Comparison of ENCODE assay signal across 8 cellular contexts in the genomic region with DNA sequence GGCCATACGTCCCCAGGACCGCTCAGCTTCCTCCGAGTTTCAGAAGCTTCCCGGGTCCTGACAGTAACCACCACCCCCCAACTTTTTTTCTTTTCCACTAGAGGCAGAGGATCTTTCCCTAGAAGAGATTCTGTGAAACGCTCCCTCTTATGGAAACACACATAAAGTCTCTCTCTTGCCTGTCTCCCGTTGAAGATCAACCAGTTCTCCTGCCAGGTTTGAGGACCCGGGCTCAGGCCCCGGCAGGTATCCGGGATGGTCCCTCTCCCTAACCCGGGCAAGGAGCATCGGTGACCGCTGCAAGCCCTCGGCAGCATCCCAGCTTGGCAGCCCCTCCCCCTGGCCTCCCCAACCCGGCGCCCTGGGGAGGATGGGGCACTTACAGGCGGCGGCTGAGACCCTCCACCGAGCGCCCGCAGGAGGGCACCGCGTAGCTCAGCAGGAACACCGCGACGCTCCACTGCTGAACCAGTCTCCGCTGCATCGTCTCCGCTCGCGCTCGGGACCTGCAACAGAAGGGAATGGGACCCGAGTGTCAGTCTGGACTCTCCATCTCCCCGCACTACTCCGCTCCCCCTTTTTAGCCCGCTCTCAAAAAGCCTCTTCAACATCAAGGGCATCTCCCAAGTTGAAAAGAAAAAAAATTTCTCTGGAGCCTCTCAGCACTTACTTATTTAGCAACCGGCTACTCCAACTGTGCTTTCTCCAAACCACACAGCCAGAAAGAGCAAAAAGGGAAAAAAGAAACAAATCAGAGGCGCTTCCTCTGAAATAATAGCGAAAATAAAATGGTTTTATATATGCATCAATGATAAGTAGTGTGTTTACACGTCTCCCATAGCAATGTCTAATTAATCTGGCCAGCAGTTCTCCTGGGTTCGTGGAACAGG. TPM values are rescaled to one million over a fixed set of nuclear protein-coding genes. Genes with fewer than 3 reads are reported as not detected.
DNase-seq lines count a peak whose midpoint lies in the region; ATAC-seq, FAIRE-seq and TF ChIP-seq lines count a peak whose summit lies in the region.

No MANE protein-coding gene starts in this region.

- H3K27ac ChIP-seq in brain microvascular endothelial cell, result peak overlapping the region; percentile 9
- peak overlapping the region; percentile 99 for H3K27ac ChIP-seq in keratinocyte (ENCODE audit: control insufficient read depth, insufficient read depth, low read length)

- H3K27me3 ChIP-seq in brain microvascular endothelial cell (replicated peaks) (no peaks in the 10 kb centered on the region), keratinocyte (ENCODE audit: control insufficient read depth, extremely low read depth, insufficient read depth, low read length) (no peaks in the 10 kb centered on the region)

- H3K9ac ChIP-seq in keratinocyte (ENCODE audit: control insufficient read depth, extremely low read depth, insufficient read depth, low read length), result peak overlapping the region; percentile 96

- H4K20me1 ChIP-seq in keratinocyte (ENCODE audit: control insufficient read depth, extremely low read depth, insufficient read depth, low read length), result peaks cover 6% of the 10 kb centered on the region

- no peak for TF ChIP-seq CTCF in brain microvascular endothelial cell (IDR thresholded peaks at IDR 0.05; ENCODE audit: low read depth, low read length, missing control alignments)
- peak in 1 of 3 experiments; percentile 14 for TF ChIP-seq CTCF in keratinocyte (optimal IDR thresholded peaks at IDR 0.05 in 1 of 3, IDR thresholded peaks at IDR 0.05 in 1 of 3, conservative IDR thresholded peaks at IDR 0.05 in 1 of 3; ENCODE audit: extremely low read depth in 1 of 3, insufficient read depth in 2 of 3, low read length in 3 of 3)

- peaks cover 67% of the 10 kb centered on the region for H3K27me3 Mint-ChIP-seq in stimulated activated memory B cell treated with anti-CD40 and anti-IgM and Interleukin-4, amounts not matched to agents 10 μg/mL and 1 μg/mL and 100 μg/mL, for 72 hours

- peaks cover 67% of the 10 kb centered on the region for H3K79me2 ChIP-seq in keratinocyte (ENCODE audit: control insufficient read depth, insufficient read depth, low read length)

- peaks cover 50% of the 10 kb centered on the region for H3K4me1 ChIP-seq in keratinocyte (ENCODE audit: control insufficient read depth, extremely low read depth, insufficient read depth, low read length)

- H3K36me3 ChIP-seq in brain microvascular endothelial cell (replicated peaks), result no peaks in the 10 kb centered on the region
- peaks cover 7 to 27% of the 10 kb centered on the region in 2 experiments for H3K36me3 ChIP-seq in keratinocyte (ENCODE audit: control insufficient read depth in 2 of 2, extremely low read depth in 1 of 2, insufficient read depth in 2 of 2, low read length in 2 of 2)

- no peak overlapping the region for H2AFZ ChIP-seq in keratinocyte (ENCODE audit: control insufficient read depth, low read length)

- dilution Hi-C loops in keratinocyte (cut with MboI; ENCODE audit: extremely low pct_ligation_motif_present, low sequenced_read_pairs), result no loop called here

- peaks cover 25% of the 10 kb centered on the region for H3K4me1 Mint-ChIP-seq in stimulated activated memory B cell treated with anti-CD40 and anti-IgM and Interleukin-4, amounts not matched to agents 10 μg/mL and 1 μg/mL and 100 μg/mL, for 72 hours

- FAIRE-seq in keratinocyte (lab: Jason Lieb, UNC), result no peak

- H3K4me3 Mint-ChIP-seq in stimulated activated memory B cell treated with anti-CD40 and anti-IgM and Interleukin-4, amounts not matched to agents 10 μg/mL and 1 μg/mL and 100 μg/mL, for 72 hours, result peak overlapping the region; percentile 74

- H3K27ac Mint-ChIP-seq in stimulated activated memory B cell treated with anti-CD40 and anti-IgM and Interleukin-4, amounts not matched to agents 10 μg/mL and 1 μg/mL and 100 μg/mL, for 72 hours, result no peak overlapping the region

- H3K9me3 ChIP-seq in keratinocyte (ENCODE audit: control insufficient read depth, low read depth, low read length), result no peaks in the 10 kb centered on the region

- peak; percentile 24 for DNase-seq in EH (ENCODE audit: low read depth)
- peak; percentile 12 for DNase-seq in NCI-H1105 (lab: John Stamatoyannopoulos, UW)
- no peak for DNase-seq in brain microvascular endothelial cell
- no peak for DNase-seq in keratinocyte (ENCODE audit: low read depth, low spot score)

- in situ Hi-C loops in brain microvascular endothelial cell (cut with HindIII; ENCODE audit: low pct_ligation_motif_present, low sequenced_read_pairs), result loop anchor here (25.0 kb wide), 1 partner anchor 193 kb away; no protein-coding TSS in a partner anchor

- ATAC-seq in stimulated activated memory B cell treated with anti-CD40 and anti-IgM and Interleukin-4, amounts not matched to agents 10 μg/mL and 1 μg/mL and 100 μg/mL, for 72 hours, result peak; percentile 25
- no peak for ATAC-seq in HG03521 (IDR thresholded peaks at IDR 0.05; ENCODE audit: unreplicated experiment)
- no peak for ATAC-seq in GM21360 (IDR thresholded peaks at IDR 0.05; ENCODE audit: unreplicated experiment)
- ATAC-seq in GM18502 (IDR thresholded peaks at IDR 0.05; ENCODE audit: poor library complexity, unreplicated experiment), result no peak

- H3K4me2 ChIP-seq in keratinocyte (ENCODE audit: control insufficient read depth, extremely low read depth, insufficient read depth, low read depth, low read length), result peak overlapping the region; percentile 91

- H3K4me3 ChIP-seq in brain microvascular endothelial cell (ENCODE audit: low read depth, low read length) (peak overlapping the region; percentile 68), keratinocyte (ENCODE audit: control insufficient read depth in 2 of 3, extremely low read depth in 1 of 3, insufficient read depth in 2 of 3, low read depth in 1 of 3, low read length in 3 of 3) (peak overlapping the region; percentile 75 to 89 (median 82))

- H3K36me3 Mint-ChIP-seq in stimulated activated memory B cell treated with anti-CD40 and anti-IgM and Interleukin-4, amounts not matched to agents 10 μg/mL and 1 μg/mL and 100 μg/mL, for 72 hours, result no peaks in the 10 kb centered on the region

- H3K9me1 ChIP-seq in keratinocyte (ENCODE audit: control insufficient read depth, extremely low read depth, insufficient read depth, low read length), result no peaks in the 10 kb centered on the region

- no peaks in the 10 kb centered on the region for H3K9me3 Mint-ChIP-seq in stimulated activated memory B cell treated with anti-CD40 and anti-IgM and Interleukin-4, amounts not matched to agents 10 μg/mL and 1 μg/mL and 100 μg/mL, for 72 hours

RNA-seq across cellular contexts. Expression of a gene that starts 3.3 kb away (rescaled TPM):
- 775 to 851 TPM (median 827 TPM) in 3 replicates for polyA plus RNA-seq in keratinocyte
- 37.3 TPM for polyA plus RNA-seq in keratinocyte (2011; ENCODE audit: low read depth)
- 464 and 505 TPM in 2 replicates for polyA plus RNA-seq in keratinocyte (2011; cell fraction: cytosol; rRNA removed)
- 2,708 and 2,894 TPM in 2 replicates for polyA plus RNA-seq in keratinocyte (2011; cell fraction: nucleus; rRNA removed)
- polyA plus RNA-seq in keratinocyte (2012; ENCODE audit: low replicate concordance), result 51.1 and 594 TPM in 2 replicates
- 141 to 259 TPM (median 248 TPM) in 3 replicates for polyA minus RNA-seq in keratinocyte
- polyA minus RNA-seq in keratinocyte (2011; cell fraction: cytosol; rRNA and poly(A)+ RNA removed), result 312 TPM
- 652 and 892 TPM in 2 replicates for polyA minus RNA-seq in keratinocyte (2011; cell fraction: nucleus; rRNA and poly(A)+ RNA removed)

Comparison
In these comparisons a context has a peak if more than half of its experiments do, and no peak if none do; other contexts are left out.
1. DNase-seq: peak in EH (single experiment) and NCI-H1105 (single experiment); none in brain microvascular endothelial cell (single experiment) and keratinocyte (single experiment).